Comparison of ENCODE assay signal across 25 cellular contexts in genomic region chr3:55660642-55661041, GRCh38.
"Had no signal": no experiment of that assay in that cellular context is flagged by ENCODE, and none has a peak within 500 bp of the region (broad histone marks: within the 10 kb centered on the region; RNA-seq: fewer than 3 reads in every experiment).

No MANE protein-coding gene starts in this region.

- H3K4me1 ChIP-seq: left ventricle myocardium inferior, right atrium auricular region, right lobe of liver, tibial nerve, uterus had no signal

- FAIRE-seq: islet of Langerhans, kidney had no signal

- ATAC-seq: naive thymus-derived CD4-positive, alpha-beta T cell; natural killer cell treated with Interleukin-12 subunit alpha and Interleukin-12 subunit beta and Interleukin-15 and Interleukin-18, amount 100 ng/mL, for 72 hours; right lobe of liver; stimulated activated memory B cell treated with anti-CD40 and anti-IgM and Interleukin-4, amounts not matched to agents 10 μg/mL and 1 μg/mL and 100 μg/mL, for 72 hours; stimulated activated naive CD8-positive, alpha-beta T cell treated with anti-CD3 and anti-CD28 coated beads, Interleukin-15, amount 100 ng/mL, for 72 hours had no signal

- H3K4me2 ChIP-seq: smooth muscle cell had no signal

- H3K4me1 Mint-ChIP-seq: immature natural killer cell; stimulated activated memory B cell treated with anti-CD40 and anti-IgM and Interleukin-4, amounts not matched to agents 10 μg/mL and 1 μg/mL and 100 μg/mL, for 72 hours had no signal

- DNase-seq: hypothalamus; immature natural killer cell; kidney; left ventricle myocardium inferior; mesendoderm; naive thymus-derived CD4-positive, alpha-beta T cell; ovary; right lobe of liver; stimulated activated CD4-positive, alpha-beta T cell treated with anti-CD3 and anti-CD28 coated beads, Interleukin-1b, Interleukin-23, amount 100 ng/mL, for 48 hours; stimulated activated CD4-positive, alpha-beta T cell treated with anti-CD3 and anti-CD28 coated beads, Interleukin-2, amount 100 ng/mL, for 48 hours; stimulated activated CD4-positive, alpha-beta T cell treated with anti-CD3 and anti-CD28 coated beads, Interleukin-4, amount 100 ng/mL, for 4 hours; stimulated activated CD8-positive, alpha-beta memory T cell treated with anti-CD3 and anti-CD28 coated beads, Interleukin-4, amount 100 ng/mL, for 48 hours; stimulated activated naive CD4-positive, alpha-beta T cell treated with Interleukin-2 at 50 U/mL for 16 hours; stimulated activated naive CD8-positive, alpha-beta T cell treated with anti-CD3 and anti-CD28 coated beads, Interleukin-15, amount 100 ng/mL, for 72 hours; uterus had no signal

- H3K36me3 Mint-ChIP-seq: immature natural killer cell; mesothelial cell of epicardium; naive thymus-derived CD4-positive, alpha-beta T cell; natural killer cell treated with Interleukin-12 subunit alpha and Interleukin-12 subunit beta and Interleukin-15 and Interleukin-18, amount 100 ng/mL, for 72 hours; stimulated activated memory B cell treated with anti-CD40 and anti-IgM and Interleukin-4, amounts not matched to agents 10 μg/mL and 1 μg/mL and 100 μg/mL, for 72 hours; type B pancreatic cell had no signal

- H3K4me3 Mint-ChIP-seq: immature natural killer cell; mesothelial cell of epicardium; naive thymus-derived CD4-positive, alpha-beta T cell; natural killer cell treated with Interleukin-12 subunit alpha and Interleukin-12 subunit beta and Interleukin-15 and Interleukin-18, amount 100 ng/mL, for 72 hours; stimulated activated memory B cell treated with anti-CD40 and anti-IgM and Interleukin-4, amounts not matched to agents 10 μg/mL and 1 μg/mL and 100 μg/mL, for 72 hours; stimulated activated naive CD8-positive, alpha-beta T cell treated with anti-CD3 and anti-CD28 coated beads, Interleukin-15, amount 100 ng/mL, for 72 hours; type B pancreatic cell had no signal

- H3K36me3 ChIP-seq: left ventricle myocardium inferior, ovary, right atrium auricular region, right lobe of liver, tibial nerve, uterus had no signal

- H3K27me3 ChIP-seq: ovary, right atrium auricular region, right lobe of liver, tibial nerve, uterus had no signal

- H3K27ac Mint-ChIP-seq: immature natural killer cell; mesothelial cell of epicardium; naive thymus-derived CD4-positive, alpha-beta T cell; natural killer cell treated with Interleukin-12 subunit alpha and Interleukin-12 subunit beta and Interleukin-15 and Interleukin-18, amount 100 ng/mL, for 72 hours; progenitor cell of endocrine pancreas; stimulated activated memory B cell treated with anti-CD40 and anti-IgM and Interleukin-4, amounts not matched to agents 10 μg/mL and 1 μg/mL and 100 μg/mL, for 72 hours; stimulated activated naive CD8-positive, alpha-beta T cell treated with anti-CD3 and anti-CD28 coated beads, Interleukin-15, amount 100 ng/mL, for 72 hours; type B pancreatic cell had no signal

- H3K9me3 Mint-ChIP-seq: mesothelial cell of epicardium; stimulated activated memory B cell treated with anti-CD40 and anti-IgM and Interleukin-4, amounts not matched to agents 10 μg/mL and 1 μg/mL and 100 μg/mL, for 72 hours; stimulated activated naive CD8-positive, alpha-beta T cell treated with anti-CD3 and anti-CD28 coated beads, Interleukin-15, amount 100 ng/mL, for 72 hours; type B pancreatic cell had no signal

- H3K27me3 Mint-ChIP-seq: progenitor cell of endocrine pancreas; stimulated activated memory B cell treated with anti-CD40 and anti-IgM and Interleukin-4, amounts not matched to agents 10 μg/mL and 1 μg/mL and 100 μg/mL, for 72 hours; stimulated activated naive CD8-positive, alpha-beta T cell treated with anti-CD3 and anti-CD28 coated beads, Interleukin-15, amount 100 ng/mL, for 72 hours had no signal

- H3K4me3 ChIP-seq: left ventricle myocardium inferior, lung, ovary, right atrium auricular region, right lobe of liver, smooth muscle cell, tibial nerve, uterus had no signal

- H3K27ac ChIP-seq: left ventricle myocardium inferior, ovary, right atrium auricular region, right lobe of liver, tibial nerve, uterus had no signal

- H3K9me3 ChIP-seq: left ventricle myocardium inferior, ovary, right atrium auricular region, right lobe of liver, tibial nerve, uterus had no signal
